Comparison of ENCODE assay signal across 1 cellular context in genomic region chrX:107135965-107136307, GRCh38.
TF ChIP-seq lines count a peak whose summit lies in the region.

No MANE protein-coding gene starts in this region.

TF ChIP-seq in HCT116, 20 proteins besides CTCF, POLR2A, EP300 and RAD21 (continued from another document):
- TF ChIP-seq REST (IDR thresholded peaks at IDR 0.05; ENCODE audit: low read depth) (no peak), MAX (IDR thresholded peaks at IDR 0.05) (no peak), ATF3 (IDR thresholded peaks at IDR 0.05) (no peak)
